14 cellular contexts compared by ENCODE assay signal in genomic region chr1:67004176-67004575, GRCh38.
DNase-seq lines count a peak whose midpoint lies in the region; TF ChIP-seq lines count a peak whose summit lies in the region.
"Had no signal": no experiment of that assay in that cellular context is flagged by ENCODE, and none has a peak within 500 bp of the region (broad histone marks: within the 10 kb centered on the region; RNA-seq: fewer than 3 reads in every experiment).

No MANE protein-coding gene starts in this region.

- H3K27ac ChIP-seq in tibial artery = no peak overlapping the region
- H3K27ac ChIP-seq: transverse colon had no signal

- no peaks in the 10 kb centered on the region for H3K9me3 ChIP-seq in tibial artery
- H3K9me3 ChIP-seq: transverse colon had no signal

- intact Hi-C loops in tibial artery (cut with DNase I; ENCODE audit: low total_unique reads) = no loop called here

- H3K36me3 ChIP-seq in tibial artery = peaks cover 0 to 32% (median 22%) of the 10 kb centered on the region in 3 donors

- peak overlapping the region; percentile 25 for H3K27ac Mint-ChIP-seq in nephron progenitor cell
- H3K27ac Mint-ChIP-seq: stimulated activated naive CD8-positive, alpha-beta T cell treated with anti-CD3 and anti-CD28 coated beads, Interleukin-15, Interleukin-2, amounts not matched to agents 100 ng/mL and 50 ng/mL, for 24 hours had no signal

- peaks cover 0 to 23% (median 8%) of the 10 kb centered on the region in 4 donors for H3K4me1 ChIP-seq in tibial artery

- H3K4me1 Mint-ChIP-seq in nephron progenitor cell = peaks cover 11% of the 10 kb centered on the region

- H3K4me3 Mint-ChIP-seq in nephron progenitor cell = no peak overlapping the region
- H3K4me3 Mint-ChIP-seq: stimulated activated naive CD8-positive, alpha-beta T cell treated with anti-CD3 and anti-CD28 coated beads, Interleukin-15, Interleukin-2, amounts not matched to agents 100 ng/mL and 50 ng/mL, for 24 hours had no signal

- no peak for TF ChIP-seq CTCF in nephron progenitor cell (IDR thresholded peaks at IDR 0.05)
- TF ChIP-seq CTCF in tibial artery (IDR thresholded peaks at IDR 0.05) = no peak

- peak; percentile 97 for DNase-seq in DMS53 treated with DMSO at 0.1 percent for 48 hours (lab: John Stamatoyannopoulos, UW; ENCODE audit: unreplicated experiment)
- DNase-seq in NCI-H146 treated with DMSO at 0.1 percent for 48 hours (lab: John Stamatoyannopoulos, UW; ENCODE audit: unreplicated experiment) = peak; percentile 96
- DNase-seq in NCI-H774 (lab: John Stamatoyannopoulos, UW) = peak; percentile 84
- DNase-seq in nephron progenitor cell = no peak
- no peak for DNase-seq in stimulated activated CD4-positive, alpha-beta T cell treated with anti-CD3 and anti-CD28 coated beads, Interleukin-4, amount 100 ng/mL, for 1 hour
- no peak for DNase-seq in tibial artery
- no peak for DNase-seq in HuH-7.5 (ENCODE audit: low spot score)
- DNase-seq: activated CD4-positive, alpha-beta T cell treated with anti-CD3 and anti-CD28 coated beads, Interleukin-2, amount 50 U/mL, for 1 hour; activated CD8-positive, alpha-beta memory T cell treated with anti-CD3 and anti-CD28 coated beads, Interleukin-2, amount 50 U/mL, for 48 hours; activated effector memory CD4-positive, alpha-beta T cell treated with Interleukin-2 at 50 U/mL for 16 hours; Kasumi-1; NCI-H1694; transverse colon had no signal

- H3K27me3 ChIP-seq in tibial artery = no peaks in the 10 kb centered on the region
- H3K27me3 ChIP-seq: transverse colon had no signal

- no peaks in the 10 kb centered on the region for H3K9me3 Mint-ChIP-seq in nephron progenitor cell
- H3K9me3 Mint-ChIP-seq: stimulated activated naive CD8-positive, alpha-beta T cell treated with anti-CD3 and anti-CD28 coated beads, Interleukin-15, Interleukin-2, amounts not matched to agents 100 ng/mL and 50 ng/mL, for 24 hours had no signal

- no peak overlapping the region for H3K4me3 ChIP-seq in tibial artery
- H3K4me3 ChIP-seq: transverse colon had no signal

- H3K36me3 Mint-ChIP-seq in nephron progenitor cell (ENCODE audit: low read depth) = peaks cover 48% of the 10 kb centered on the region

- H3K27me3 Mint-ChIP-seq in nephron progenitor cell (ENCODE audit: low read depth, poor library complexity) = no peaks in the 10 kb centered on the region
- H3K27me3 Mint-ChIP-seq: stimulated activated naive CD8-positive, alpha-beta T cell treated with anti-CD3 and anti-CD28 coated beads, Interleukin-15, Interleukin-2, amounts not matched to agents 100 ng/mL and 50 ng/mL, for 24 hours had no signal

Comparison
In these comparisons a context has a peak if more than half of its experiments do, and no peak if none do; other contexts are left out.
1. DNase-seq: peak in DMS53 treated with DMSO at 0.1 percent for 48 hours (single experiment), NCI-H146 treated with DMSO at 0.1 percent for 48 hours (single experiment) and NCI-H774 (single experiment); none in nephron progenitor cell (single experiment), stimulated activated CD4-positive, alpha-beta T cell treated with anti-CD3 and anti-CD28 coated beads, Interleukin-4, amount 100 ng/mL, for 1 hour (single experiment), tibial artery (0 of 2) and HuH-7.5 (single experiment).